11 cellular contexts compared by ENCODE assay signal in genomic region chr19:15296841-15297415, GRCh38. TPM values are rescaled to one million over a fixed set of nuclear protein-coding genes. Genes with fewer than 3 reads are reported as not detected.
DNase-seq lines count a peak whose midpoint lies in the region; ATAC-seq, FAIRE-seq and TF ChIP-seq lines count a peak whose summit lies in the region.
"Had no signal": no experiment of that assay in that cellular context is flagged by ENCODE, and none has a peak within 500 bp of the region (broad histone marks: within the 10 kb centered on the region; RNA-seq: fewer than 3 reads in every experiment).

No MANE protein-coding gene starts in this region.

- no peaks in the 10 kb centered on the region for H3K27me3 Mint-ChIP-seq in activated CD8-positive, alpha-beta memory T cell treated with anti-CD3 and anti-CD28 coated beads, Interleukin-2, amount 10 ng/mL, durations not matched to agents 7 days and 5 days
- H3K27me3 Mint-ChIP-seq in activated T-helper 2 cell treated with anti-CD3 and anti-CD28 coated beads, Interferon-gamma antibody, Interleukin-2, Interleukin-4, amounts not matched to agents 10 μg/mL and 5 μg/mL and 100 μg/mL, durations not matched to agents 14 hours and 24 hours and 36 hours (ENCODE audit: low read depth), result no peaks in the 10 kb centered on the region

- POLR2A ChIA-PET in HepG2 (lab: Yijun Ruan, JAX), result interaction anchor here (0.8 to 6.3 kb wide), 11 partner anchors 9 to 122 kb away, joined by 3 to 54 read pairs (median 6); partner anchors contain the start of genes AKAP8L and BRD4

- peaks cover 80% of the 10 kb centered on the region for H3K4me1 Mint-ChIP-seq in activated CD8-positive, alpha-beta memory T cell treated with anti-CD3 and anti-CD28 coated beads, Interleukin-2, amount 10 ng/mL, durations not matched to agents 7 days and 5 days
- peaks cover 76% of the 10 kb centered on the region for H3K4me1 Mint-ChIP-seq in activated T-helper 2 cell treated with anti-CD3 and anti-CD28 coated beads, Interferon-gamma antibody, Interleukin-2, Interleukin-4, amounts not matched to agents 10 μg/mL and 5 μg/mL and 100 μg/mL, durations not matched to agents 14 hours and 24 hours and 36 hours (ENCODE audit: low read depth)

- H3K36me3 ChIP-seq in HepG2 (replicated peaks in 1 of 2; ENCODE audit: control insufficient read depth in 1 of 2, insufficient read depth in 2 of 2, low read length in 2 of 2) (peaks cover 0 to 10% of the 10 kb centered on the region in 2 experiments; a peak in 1 of 5 replicates), thoracic aorta (no peaks in the 10 kb centered on the region)

- peak; percentile 87 for FAIRE-seq in HepG2 (lab: Jason Lieb, UNC)
- FAIRE-seq: islet of Langerhans had no signal

- H3K4me3 ChIP-seq in HepG2 (replicated peaks in 1 of 3; ENCODE audit: insufficient read depth in 1 of 3, low read depth in 2 of 3, low read length in 3 of 3) (peak overlapping the region in 1 of 3 experiments; percentile 58; a peak in 3 of 6 replicates), thoracic aorta (peak overlapping the region; percentile 29)

- peaks cover 76% of the 10 kb centered on the region for H3K79me2 ChIP-seq in HepG2 (ENCODE audit: insufficient read depth, low read length)

- H3K36me3 Mint-ChIP-seq in activated CD8-positive, alpha-beta memory T cell treated with anti-CD3 and anti-CD28 coated beads, Interleukin-2, amount 10 ng/mL, durations not matched to agents 7 days and 5 days, result peaks cover 14% of the 10 kb centered on the region
- peaks cover 29% of the 10 kb centered on the region for H3K36me3 Mint-ChIP-seq in activated T-helper 2 cell treated with anti-CD3 and anti-CD28 coated beads, Interferon-gamma antibody, Interleukin-2, Interleukin-4, amounts not matched to agents 10 μg/mL and 5 μg/mL and 100 μg/mL, durations not matched to agents 14 hours and 24 hours and 36 hours (ENCODE audit: low read depth)

- no peaks in the 10 kb centered on the region for H3K9me3 ChIP-seq in HepG2 (ENCODE audit: low read length)
- H3K9me3 ChIP-seq in thoracic aorta, result no peaks in the 10 kb centered on the region

- TF ChIP-seq POLR2A in HepG2 (IDR thresholded peaks at IDR 0.05; ENCODE audit: insufficient read depth in 1 of 2, low read depth in 2 of 2, low read length in 2 of 2), result peak; percentile 19 to 49; a peak in 1 of 4 replicates

- no peak; the same call in 1 of the 2 replicates for TF ChIP-seq RAD21 in HepG2 (CRISPR knock-in tag; IDR thresholded peaks at IDR 0.05)

- no peak for ATAC-seq in activated CD8-positive, alpha-beta memory T cell treated with anti-CD3 and anti-CD28 coated beads, Interleukin-2, amount 10 ng/mL, durations not matched to agents 7 days and 5 days
- peak; percentile 71 for ATAC-seq in HepG2
- ATAC-seq in thoracic aorta (ENCODE audit: insufficient number of reproducible peaks, low FRiP score, low read depth), result no peak
- no peak for ATAC-seq in HG03097 (IDR thresholded peaks at IDR 0.05; ENCODE audit: low FRiP score, unreplicated experiment)
- no peak for ATAC-seq in GM18517 (IDR thresholded peaks at IDR 0.05; ENCODE audit: unreplicated experiment)
- no peak for ATAC-seq in HG03520 (IDR thresholded peaks at IDR 0.05; ENCODE audit: unreplicated experiment)

- peak overlapping the region; percentile 72 for H3K27ac Mint-ChIP-seq in activated CD8-positive, alpha-beta memory T cell treated with anti-CD3 and anti-CD28 coated beads, Interleukin-2, amount 10 ng/mL, durations not matched to agents 7 days and 5 days
- H3K27ac Mint-ChIP-seq in activated T-helper 2 cell treated with anti-CD3 and anti-CD28 coated beads, Interferon-gamma antibody, Interleukin-2, Interleukin-4, amounts not matched to agents 10 μg/mL and 5 μg/mL and 100 μg/mL, durations not matched to agents 14 hours and 24 hours and 36 hours, result peak overlapping the region; percentile 69

- DNase-seq in activated CD8-positive, alpha-beta memory T cell treated with anti-CD3 and anti-CD28 coated beads, Interleukin-2, amount 10 ng/mL, durations not matched to agents 7 days and 5 days, result no peak
- DNase-seq in activated CD8-positive, alpha-beta memory T cell treated with anti-CD3 and anti-CD28 coated beads, Interleukin-2, amount 50 U/mL, for 4 hours, result no peak
- no peak for DNase-seq in activated T-helper 2 cell treated with anti-CD3 and anti-CD28 coated beads, Interferon-gamma antibody, Interleukin-2, Interleukin-4, amounts not matched to agents 10 μg/mL and 5 μg/mL and 100 μg/mL, durations not matched to agents 14 hours and 24 hours and 36 hours (ENCODE audit: low spot score)
- DNase-seq in HepG2 (ENCODE audit: low spot score), result peak; percentile 85
- no peak for DNase-seq in thoracic aorta (ENCODE audit: low spot score)
- DNase-seq: NCI-H1092; stimulated activated CD4-positive, alpha-beta T cell treated with anti-CD3 and anti-CD28 coated beads, Interleukin-2, amount 100 ng/mL, for 48 hours had no signal

- no peak overlapping the region for H2AFZ ChIP-seq in HepG2 (ENCODE audit: low read length)

- H3K27ac ChIP-seq in HepG2 (ENCODE audit: extremely low read length, insufficient read depth, low read length) (peak overlapping the region; percentile 97), thoracic aorta (peak overlapping the region; percentile 33 to 38)

- H3K4me1 ChIP-seq in HepG2 (ENCODE audit: insufficient read depth, low read length) (peaks cover 96% of the 10 kb centered on the region), thoracic aorta (ENCODE audit: control insufficient read depth in 1 of 2, low read depth in 2 of 2) (peaks cover 74 to 100% of the 10 kb centered on the region in 2 donors)

- intact Hi-C loops in activated T-helper 2 cell treated with anti-CD3 and anti-CD28 coated beads, Interferon-gamma antibody, Interleukin-2, Interleukin-4, amounts not matched to agents 10 μg/mL and 5 μg/mL and 100 μg/mL, durations not matched to agents 14 hours and 24 hours and 36 hours (cut with micrococcal nuclease), result no loop called here
- intact Hi-C loops in HepG2 (cut with micrococcal nuclease; ENCODE audit: unreplicated experiment), result loop anchor here (1.0 to 5.0 kb wide), 4 partner anchors 16 to 35 kb away; partner anchors contain the start of gene BRD4

- BruUV-seq in HepG2 (replicated peaks; lab: Mats Ljungman, UMichigan), result no TSS peak

- WGBS in HepG2 (ENCODE audit: low lambda C conversion rate), result 0% methylated on average over 7 of the region's 7 CpGs

- TF ChIP-seq EP300 in HepG2 (IDR thresholded peaks at IDR 0.05; ENCODE audit: low read depth in 2 of 2, low read length in 2 of 2), result peak in 1 of 2 experiments; percentile 87; a peak in 2 of 4 replicates
- TF ChIP-seq EP300 in HepG2 (CRISPR knock-in tag; IDR thresholded peaks at IDR 0.05; ENCODE audit: borderline replicate concordance), result peak; percentile 85

- no peaks in the 10 kb centered on the region for H3K9me3 Mint-ChIP-seq in activated CD8-positive, alpha-beta memory T cell treated with anti-CD3 and anti-CD28 coated beads, Interleukin-2, amount 10 ng/mL, durations not matched to agents 7 days and 5 days (ENCODE audit: low read depth)
- no peaks in the 10 kb centered on the region for H3K9me3 Mint-ChIP-seq in activated T-helper 2 cell treated with anti-CD3 and anti-CD28 coated beads, Interferon-gamma antibody, Interleukin-2, Interleukin-4, amounts not matched to agents 10 μg/mL and 5 μg/mL and 100 μg/mL, durations not matched to agents 14 hours and 24 hours and 36 hours

- CTCF ChIA-PET in activated CD8-positive, alpha-beta memory T cell treated with anti-CD3 and anti-CD28 coated beads, Interleukin-2, amount 10 ng/mL, durations not matched to agents 7 days and 5 days (lab: Charles Lee), result interaction anchor here (1.5 kb wide), 1 partner anchor 8 kb away, joined by 3 read pairs; no protein-coding TSS in a partner anchor
- CTCF ChIA-PET in HepG2 (lab: Yijun Ruan, JAX; ENCODE audit: low intra/inter-chr PET ratio, low total read pairs), result interaction anchor here (2.0 kb wide), 1 partner anchor 33 kb away, joined by 8 read pairs; no protein-coding TSS in a partner anchor

- H3K27me3 ChIP-seq in HepG2 (ENCODE audit: control insufficient read depth in 1 of 2, insufficient read depth in 2 of 2, low read length in 2 of 2), result no peaks in the 10 kb centered on the region
- H3K27me3 ChIP-seq in thoracic aorta (replicated peaks; ENCODE audit: insufficient read depth), result no peaks in the 10 kb centered on the region

- peak overlapping the region; percentile 78 for H3K9ac ChIP-seq in HepG2 (ENCODE audit: insufficient read depth, low read depth, low read length)

- H3K4me3 Mint-ChIP-seq in activated CD8-positive, alpha-beta memory T cell treated with anti-CD3 and anti-CD28 coated beads, Interleukin-2, amount 10 ng/mL, durations not matched to agents 7 days and 5 days, result no peak overlapping the region
- peak overlapping the region; percentile 30 for H3K4me3 Mint-ChIP-seq in activated T-helper 2 cell treated with anti-CD3 and anti-CD28 coated beads, Interferon-gamma antibody, Interleukin-2, Interleukin-4, amounts not matched to agents 10 μg/mL and 5 μg/mL and 100 μg/mL, durations not matched to agents 14 hours and 24 hours and 36 hours (ENCODE audit: low read depth)

- TF ChIP-seq CTCF in HepG2 (CRISPR knock-in tag; IDR thresholded peaks at IDR 0.05), result no peak
- TF ChIP-seq CTCF in thoracic aorta (IDR thresholded peaks at IDR 0.05), result no peak

- no peaks in the 10 kb centered on the region; the same call in 1 of the 2 replicates for H4K20me1 ChIP-seq in HepG2 (ENCODE audit: insufficient read depth, low read length)

- in situ Hi-C loops in HepG2 (cut with HindIII; ENCODE audit: extremely low pct_ligation_motif_present, low pct_unique_long_range_greater_than_20kb), result loop anchor here (5.0 kb wide), 1 partner anchor 35 kb away; the partner anchor contains the start of gene BRD4

- peak overlapping the region; percentile 80 for H3K4me2 ChIP-seq in HepG2 (ENCODE audit: low read depth, low read length)

RNA-seq across cellular contexts. Expression of gene BRD4, which starts 35.4 kb away (rescaled TPM):
- total RNA-seq in activated CD8-positive, alpha-beta memory T cell treated with anti-CD3 and anti-CD28 coated beads, Interleukin-2, amount 10 ng/mL, durations not matched to agents 7 days and 5 days, result 100 to 1,000 TPM; 123 to 125 TPM
- total RNA-seq in activated T-helper 2 cell treated with anti-CD3 and anti-CD28 coated beads, Interferon-gamma antibody, Interleukin-2, Interleukin-4, amounts not matched to agents 10 μg/mL and 5 μg/mL and 100 μg/mL, durations not matched to agents 14 hours and 24 hours and 36 hours, result 104 and 108 TPM in 2 replicates
- total RNA-seq in HepG2 (2016; rRNA removed; fragmentation: Illumina TruSeq; extraction: Trizol) (11.4 TPM in 2 replicates), thoracic aorta (10 to 100 TPM; 49.0 to 70.9 TPM)
- total RNA-seq in HepG2 (2016; cell fraction: cytosol; rRNA removed; fragmentation: Illumina TruSeq; extraction: Trizol; ENCODE audit: low read depth), result 9.3 and 10.8 TPM in 2 replicates
- total RNA-seq in HepG2 (2016; cell fraction: insoluble cytoplasmic fraction; rRNA removed; fragmentation: Illumina TruSeq; extraction: Trizol), result 9.9 and 11.8 TPM in 2 replicates
- total RNA-seq in HepG2 (2016; cell fraction: membrane; rRNA removed; fragmentation: Illumina TruSeq; extraction: Trizol), result 14.9 and 16.5 TPM in 2 replicates
- 16.3 and 19.3 TPM in 2 replicates for total RNA-seq in HepG2 (2016; cell fraction: nucleus; rRNA removed; fragmentation: Illumina TruSeq; extraction: Trizol)
- 10.5 TPM in 2 replicates for polyA plus RNA-seq in HepG2 (2011; rRNA removed)
- polyA plus RNA-seq in HepG2 (2011; cell fraction: cytosol; rRNA removed), result 5.5 and 5.9 TPM in 2 replicates
- 33.7 and 40.9 TPM in 2 replicates for polyA plus RNA-seq in HepG2 (2011; cell fraction: nucleus; rRNA removed)
- polyA plus RNA-seq in HepG2 (2012), result 38.7 and 50.8 TPM in 2 replicates
- polyA plus RNA-seq in HepG2 (2016; cell fraction: cytosol; fragmentation: Illumina TruSeq; extraction: Trizol; ENCODE audit: low read depth), result 3.9 and 4.0 TPM in 2 replicates
- 19.8 and 29.3 TPM in 2 replicates for polyA plus RNA-seq in HepG2 (2016; cell fraction: insoluble cytoplasmic fraction; fragmentation: Illumina TruSeq; extraction: Trizol; ENCODE audit: low read depth)
- 14.9 and 16.3 TPM in 2 replicates for polyA plus RNA-seq in HepG2 (2016; cell fraction: membrane; fragmentation: Illumina TruSeq; extraction: Trizol; ENCODE audit: low read depth)
- 50.8 and 56.4 TPM in 2 replicates for polyA plus RNA-seq in HepG2 (2016; cell fraction: nucleus; fragmentation: Illumina TruSeq; extraction: Trizol; ENCODE audit: insufficient read depth, low read depth)
- polyA minus RNA-seq in HepG2 (2011; rRNA and poly(A)+ RNA removed; ENCODE audit: low replicate concordance), result 42.7 and 54.2 TPM in 2 replicates
- polyA minus RNA-seq in HepG2 (2011; cell fraction: cytosol; rRNA and poly(A)+ RNA removed), result 22.2 and 24.6 TPM in 2 replicates
- 49.4 and 56.1 TPM in 2 replicates for polyA minus RNA-seq in HepG2 (2011; cell fraction: nucleus; rRNA and poly(A)+ RNA removed)
